Comparison of ENCODE assay signal across 23 cellular contexts in genomic region chr10:717458-717857, GRCh38. TPM values are rescaled to one million over a fixed set of nuclear protein-coding genes. Genes with fewer than 3 reads are reported as not detected.
DNase-seq lines count a peak whose midpoint lies in the region; ATAC-seq and TF ChIP-seq lines count a peak whose summit lies in the region.
"Had no signal": no experiment of that assay in that cellular context is flagged by ENCODE, and none has a peak within 500 bp of the region (broad histone marks: within the 10 kb centered on the region; RNA-seq: fewer than 3 reads in every experiment).

No MANE protein-coding gene starts in this region.

- DNase-seq in T-helper 17 cell (no peak), trophoblast cell (peak; percentile 36 to 69)
- no peak for DNase-seq in naive thymus-derived CD8-positive, alpha-beta T cell
- DNase-seq: 8988T; ACHN; BE2C; C1 segment of cervical spinal cord; CD4-positive, alpha-beta memory T cell; CD4-positive, CD25-positive, alpha-beta regulatory T cell; CD8-positive, alpha-beta memory T cell; COR-L47; DMS 273 treated with DMSO at 0.1 percent for 48 hours; DMS153; DMS53; DMS79; DND-41; EL; GDM1 had no signal

- H3K23ac ChIP-seq in trophoblast cell (ENCODE audit: low read length): no peak overlapping the region

- H4K8ac ChIP-seq in trophoblast cell (ENCODE audit: low read depth, low read length): no peak overlapping the region

- H3K27ac Mint-ChIP-seq in T-helper 17 cell: peak overlapping the region; percentile 12
- no peak overlapping the region for H3K27ac Mint-ChIP-seq in naive thymus-derived CD8-positive, alpha-beta T cell
- H3K27ac Mint-ChIP-seq: CD4-positive, alpha-beta memory T cell; CD4-positive, CD25-positive, alpha-beta regulatory T cell; CD8-positive, alpha-beta memory T cell had no signal

- H2BK5ac ChIP-seq in trophoblast cell (ENCODE audit: low read depth, low read length, poor library complexity): no peak overlapping the region

- no peak overlapping the region for H3K4ac ChIP-seq in trophoblast cell (ENCODE audit: low read depth, low read length)

- no peak overlapping the region for H2AFZ ChIP-seq in trophoblast cell (ENCODE audit: insufficient read depth, low read length, poor library complexity)

- H2BK12ac ChIP-seq in trophoblast cell (ENCODE audit: low read length): no peak overlapping the region

- no peak overlapping the region for H4K12ac ChIP-seq in trophoblast cell (ENCODE audit: low read depth, low read length)

- H3K4me3 Mint-ChIP-seq in T-helper 17 cell: no peak overlapping the region
- no peak overlapping the region for H3K4me3 Mint-ChIP-seq in naive thymus-derived CD8-positive, alpha-beta T cell
- H3K4me3 Mint-ChIP-seq: CD14-positive monocyte; CD4-positive, alpha-beta memory T cell; CD4-positive, CD25-positive, alpha-beta regulatory T cell; CD8-positive, alpha-beta memory T cell had no signal

- peak overlapping the region; percentile 71 for H3K27ac ChIP-seq in VCaP
- H3K27ac ChIP-seq in trophoblast cell (ENCODE audit: low read depth, low read length): no peak overlapping the region
- H3K27ac ChIP-seq: BLaER1 had no signal

- POLR2A ChIA-PET in naive thymus-derived CD8-positive, alpha-beta T cell (lab: Charles Lee): no interaction called here

- ATAC-seq in T-helper 17 cell (no peak), HG03139 (IDR thresholded peaks at IDR 0.05; ENCODE audit: unreplicated experiment) (no peak)
- no peak for ATAC-seq in naive thymus-derived CD8-positive, alpha-beta T cell
- ATAC-seq: GM12878 had no signal

- no peak overlapping the region for H3K18ac ChIP-seq in trophoblast cell (ENCODE audit: low read length)

- peaks cover 0 to 3% of the 10 kb centered on the region in 2 experiments for H3K4me1 ChIP-seq in trophoblast cell (ENCODE audit: control insufficient read depth in 1 of 2, insufficient read depth in 2 of 2, low read length in 2 of 2)
- H3K4me1 ChIP-seq: BE2C, BLaER1 had no signal

- peaks cover 7 to 28% (median 12%) of the 10 kb centered on the region in 9 donors for H3K9me3 Mint-ChIP-seq in naive thymus-derived CD8-positive, alpha-beta T cell

- H4K91ac ChIP-seq in trophoblast cell (ENCODE audit: low read depth, low read length): no peak overlapping the region

- H3K79me1 ChIP-seq in trophoblast cell (ENCODE audit: low read length): no peaks in the 10 kb centered on the region

- H3K36me3 Mint-ChIP-seq in T-helper 17 cell (ENCODE audit: low read depth): no peaks in the 10 kb centered on the region
- H3K36me3 Mint-ChIP-seq in naive thymus-derived CD8-positive, alpha-beta T cell: peaks cover 0 to 14% (median 3%) of the 10 kb centered on the region in 3 donors
- H3K36me3 Mint-ChIP-seq: CD14-positive monocyte; CD4-positive, alpha-beta memory T cell; CD4-positive, CD25-positive, alpha-beta regulatory T cell had no signal

- no peak overlapping the region for H3K4me2 ChIP-seq in trophoblast cell (ENCODE audit: low read length)
- H3K4me2 ChIP-seq: BLaER1 had no signal

- no peak overlapping the region for H2BK120ac ChIP-seq in trophoblast cell (ENCODE audit: insufficient read depth, low read length, poor library complexity)

- H3K27me3 Mint-ChIP-seq in T-helper 17 cell: peaks cover 18% of the 10 kb centered on the region
- peaks cover 6 to 34% (median 18%) of the 10 kb centered on the region in 5 donors for H3K27me3 Mint-ChIP-seq in naive thymus-derived CD8-positive, alpha-beta T cell
- H3K27me3 Mint-ChIP-seq: CD4-positive, CD25-positive, alpha-beta regulatory T cell had no signal

- no peak for TF ChIP-seq CTCF in VCaP (conservative IDR thresholded peaks at IDR 0.05)

- no peaks in the 10 kb centered on the region for H3K79me2 ChIP-seq in trophoblast cell (ENCODE audit: control insufficient read depth, insufficient read depth, low read length, poor library complexity)

- H3K36me3 ChIP-seq in trophoblast cell (ENCODE audit: control insufficient read depth in 1 of 2, insufficient read depth in 2 of 2, low read length in 2 of 2): no peaks in the 10 kb centered on the region
- H3K36me3 ChIP-seq: BE2C, BLaER1 had no signal

- no peaks in the 10 kb centered on the region for H3K4me1 Mint-ChIP-seq in T-helper 17 cell
- peaks cover 0 to 2% (median 0%) of the 10 kb centered on the region in 4 donors for H3K4me1 Mint-ChIP-seq in naive thymus-derived CD8-positive, alpha-beta T cell
- H3K4me1 Mint-ChIP-seq: CD14-positive monocyte; CD4-positive, CD25-positive, alpha-beta regulatory T cell; CD8-positive, alpha-beta memory T cell had no signal

- H3K14ac ChIP-seq in trophoblast cell (ENCODE audit: low read length): no peak overlapping the region

- WGBS in trophoblast cell (ENCODE audit: extremely low coverage, insufficient coverage, insufficient read length): no CpG with 5 or more reads among the region's 11 CpGs

- H3K27me3 ChIP-seq in trophoblast cell (ENCODE audit: insufficient read depth, low read length): no peaks in the 10 kb centered on the region
- H3K27me3 ChIP-seq: BE2C, BLaER1 had no signal

- no peaks in the 10 kb centered on the region for H3K9me3 ChIP-seq in T-helper 17 cell (ENCODE audit: control insufficient read depth, low read length, poor library complexity, severe bottlenecking)
- peaks cover 4% of the 10 kb centered on the region for H3K9me3 ChIP-seq in trophoblast cell (ENCODE audit: insufficient read depth, low read depth, low read length)
- H3K9me3 ChIP-seq: BE2C had no signal

- no peak overlapping the region for H3K4me3 ChIP-seq in trophoblast cell (ENCODE audit: low read depth, low read length)
- H3K4me3 ChIP-seq: BLaER1, GM12878 had no signal

- H2AK5ac ChIP-seq in trophoblast cell (ENCODE audit: low read length): no peak overlapping the region

- no peak overlapping the region for H3K9ac ChIP-seq in trophoblast cell (ENCODE audit: low read length)
- H3K9ac ChIP-seq: BLaER1 had no signal

RNA-seq across cellular contexts. Expression of gene DIP2C, which starts 28.0 kb away (rescaled TPM):
- 1 to 10 TPM; 4.1 to 6.0 TPM for total RNA-seq in T-helper 17 cell
- polyA plus RNA-seq in trophoblast cell (2013): 6.9 and 7.0 TPM in 2 replicates
- 1 to 10 TPM; 3.8 to 3.9 TPM for total RNA-seq in naive thymus-derived CD8-positive, alpha-beta T cell
- 1 to 10 TPM in 1 of 3 donors, under 1 TPM in 2; 0.32 to 1.2 (median 0.76) TPM for polyA plus RNA-seq in naive thymus-derived CD8-positive, alpha-beta T cell
- polyA plus RNA-seq: CD14-positive monocyte had no signal

Comparison
In these comparisons a context has a peak if more than half of its experiments do, and no peak if none do; other contexts are left out.
1. DNase-seq: peak in trophoblast cell (2 of 2); none in T-helper 17 cell (0 of 3) and naive thymus-derived CD8-positive, alpha-beta T cell (0 of 10).